ENCODE assay signal across 11 cellular contexts in genomic region chr14:47060050-47060449, GRCh38.
"Had no signal": no experiment of that assay in that cellular context is flagged by ENCODE, and none has a peak within 500 bp of the region (broad histone marks: within the 10 kb centered on the region; RNA-seq: fewer than 3 reads in every experiment).

No MANE protein-coding gene starts in this region.

- H3K4me3 Mint-ChIP-seq: GM23338, H9, HFFc6 had no signal

- DNase-seq: GM23248, GOT3, H7, H9, HCEC 1CT, HFFc6 had no signal

- H3K4me3 ChIP-seq: GM23248, GM23338, HAP-1 had no signal

- H3K27ac ChIP-seq: GM23248 had no signal

- H3K36me3 ChIP-seq: HAP-1 had no signal

- H3K9ac ChIP-seq: GM23248 had no signal

- H3K4me1 ChIP-seq: HAP-1 had no signal

- H3K9me3 ChIP-seq: HAP-1 had no signal

- FAIRE-seq: H1, H54 had no signal

- H3K9me3 Mint-ChIP-seq: GM23338, H9 had no signal

- H2AFZ ChIP-seq: GM23248, GM23338 had no signal

- H3K27ac Mint-ChIP-seq: GM23338, H9, HFFc6 had no signal

- H3K4me2 ChIP-seq: GM23338 had no signal

- ATAC-seq: GM23338, HCT116 had no signal
